ENCODE assay signal across 18 cellular contexts in the genomic region with DNA sequence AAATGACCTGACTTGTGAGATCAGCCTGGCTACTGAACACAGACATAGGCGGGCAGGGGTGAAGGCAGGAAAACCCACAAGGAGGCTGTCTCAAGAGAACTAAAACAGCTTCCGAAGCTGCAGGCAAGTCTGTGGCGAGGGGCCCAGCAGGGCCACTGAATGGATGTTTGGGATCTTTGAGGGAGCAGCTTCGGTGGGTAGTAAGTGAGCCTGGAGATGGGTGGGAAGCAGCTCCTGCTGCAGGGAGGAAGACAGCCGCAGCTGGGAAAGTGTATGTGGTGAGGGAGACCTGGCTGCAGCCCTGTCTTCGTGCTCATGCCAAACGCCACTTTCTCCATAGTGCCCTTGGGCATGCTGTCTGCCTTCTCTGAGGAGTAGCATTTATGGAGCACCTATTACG. TPM values are rescaled to one million over a fixed set of nuclear protein-coding genes. Genes with fewer than 3 reads are reported as not detected.
DNase-seq lines count a peak whose midpoint lies in the region; ATAC-seq, FAIRE-seq and TF ChIP-seq lines count a peak whose summit lies in the region.
"Had no signal": no experiment of that assay in that cellular context is flagged by ENCODE, and none has a peak within 500 bp of the region (broad histone marks: within the 10 kb centered on the region; RNA-seq: fewer than 3 reads in every experiment).

No MANE protein-coding gene starts in this region.

- H3K27me3 Mint-ChIP-seq in activated CD4-positive, alpha-beta T cell treated with anti-CD3 and anti-CD28 coated beads for 36 hours = no peaks in the 10 kb centered on the region

- BruUV-seq in GM12878 (replicated peaks; lab: Mats Ljungman, UMichigan) = no TSS peak

- FAIRE-seq in GM12878 (lab: Jason Lieb, UNC) = no peak
- FAIRE-seq: A204.1, H1 had no signal

- H3K4me1 ChIP-seq in NT2/D1 (ENCODE audit: insufficient read depth, insufficient read length) (peaks cover 18% of the 10 kb centered on the region), GM12878 (ENCODE audit: control insufficient read depth, insufficient read depth, low read length) (peaks cover 4% of the 10 kb centered on the region), neuronal stem cell (ENCODE audit: control insufficient read depth in 2 of 2, insufficient read depth in 1 of 2, low read depth in 1 of 2, low read length in 2 of 2) (peaks cover 14 to 21% of the 10 kb centered on the region in 2 donors), foreskin keratinocyte (peaks cover 8% of the 10 kb centered on the region)

- H3K79me1 ChIP-seq in neuronal stem cell (ENCODE audit: low read depth, low read length) = peaks cover 11% of the 10 kb centered on the region

- no peak overlapping the region for H3K18ac ChIP-seq in neuronal stem cell (ENCODE audit: low read length)

- H2BK15ac ChIP-seq in neuronal stem cell (ENCODE audit: low read length) = no peak overlapping the region

- POLR2A ChIA-PET in activated CD4-positive, alpha-beta T cell treated with anti-CD3 and anti-CD28 coated beads for 36 hours (lab: Charles Lee) = interaction anchor here (1.3 kb wide), 1 partner anchor 325 kb away, joined by 3 read pairs; no protein-coding TSS in a partner anchor
- POLR2A ChIA-PET in GM12878 (lab: Charles Lee) = interaction anchor here (0.5 kb wide), 1 partner anchor 73 kb away, joined by 4 read pairs; no protein-coding TSS in a partner anchor

- TF ChIP-seq CTCF in GM12878 (IDR thresholded peaks at IDR 0.05 in 2 of 3, conservative IDR thresholded peaks at IDR 0.05 in 1 of 3; ENCODE audit: control insufficient read depth in 2 of 3, extremely low read depth in 1 of 3, insufficient read depth in 1 of 3, low read depth in 3 of 3, low read length in 3 of 3) = no peak
- no peak for TF ChIP-seq CTCF in foreskin keratinocyte (conservative IDR thresholded peaks at IDR 0.05)

- H3K4me2 ChIP-seq in GM12878 (ENCODE audit: control insufficient read depth, insufficient read depth) (peak overlapping the region; percentile 39), neuronal stem cell (ENCODE audit: insufficient read depth, low read length, poor library complexity, severe bottlenecking) (no peak overlapping the region)

- H4K20me1 ChIP-seq in GM12878 (ENCODE audit: control insufficient read depth, insufficient read depth) = no peaks in the 10 kb centered on the region

- WGBS in GM12878 (ENCODE audit: insufficient coverage, insufficient replicate concordance, low lambda C conversion rate, missing lambda C conversion rate) = 88% methylated on average over 8 of the region's 8 CpGs
- WGBS in neuronal stem cell (ENCODE audit: extremely low coverage in 2 of 2, insufficient read length in 2 of 2, insufficient replicate concordance in 1 of 2), 2 donors = no CpG with 5 or more reads among the region's 8 CpGs

- CTCF ChIA-PET in activated CD4-positive, alpha-beta T cell treated with anti-CD3 and anti-CD28 coated beads for 36 hours (lab: Charles Lee) = interaction anchor here (0.5 to 2.1 kb wide), 2 partner anchors 14 to 1078 kb away, joined by 5 to 9 read pairs; no protein-coding TSS in a partner anchor
- CTCF ChIA-PET in GM12878 (lab: Yijun Ruan, JAX) = interaction anchor here (3.2 kb wide), 1 partner anchor 14 kb away, joined by 18 read pairs; no protein-coding TSS in a partner anchor

- H3K4me3 Mint-ChIP-seq in activated CD4-positive, alpha-beta T cell treated with anti-CD3 and anti-CD28 coated beads for 36 hours = peak overlapping the region; percentile 83

- H2AFZ ChIP-seq in GM12878 (ENCODE audit: control insufficient read depth, low read depth, low read length) = no peak overlapping the region
- no peak overlapping the region for H2AFZ ChIP-seq in neuronal stem cell (ENCODE audit: low read length)

- DNase-seq in activated CD4-positive, alpha-beta T cell treated with anti-CD3 and anti-CD28 coated beads for 36 hours = no peak
- DNase-seq in activated CD4-positive, alpha-beta T cell treated with anti-CD3 and anti-CD28 coated beads for 4 hours = no peak
- no peak for DNase-seq in NT2/D1 (ENCODE audit: low read depth, low spot score)
- no peak for DNase-seq in GM12878 (ENCODE audit: low read depth, low spot score)
- DNase-seq in neuronal stem cell (ENCODE audit: low spot score) = no peak
- DNase-seq in foreskin keratinocyte = no peak
- DNase-seq in MV-4-11 (lab: John Stamatoyannopoulos, UW) = no peak
- no peak for DNase-seq in activated CD4-positive, CD25-positive, alpha-beta regulatory T cell treated with anti-CD3 and anti-CD28 coated beads, Interleukin-2, amount 50 U/mL, for 72 hours
- DNase-seq: DMS79 treated with DMSO at 0.1 percent for 48 hours, NCI-H69, SIG-M5 had no signal

- H3K27ac ChIP-seq in GM12878 (ENCODE audit: control insufficient read depth, insufficient read depth) (no peak overlapping the region), neuronal stem cell (replicated peaks; ENCODE audit: low read length) (no peak overlapping the region), foreskin keratinocyte (no peak overlapping the region)

- H3K4ac ChIP-seq in neuronal stem cell (ENCODE audit: low read length) = no peak overlapping the region

- no peak overlapping the region for H3K14ac ChIP-seq in neuronal stem cell (ENCODE audit: low read length)

- RAD21 ChIA-PET in GM12878 (lab: Charles Lee; ENCODE audit: unreplicated experiment) = no interaction called here

- H2BK5ac ChIP-seq in neuronal stem cell (ENCODE audit: low read length) = no peak overlapping the region

- peaks cover 70% of the 10 kb centered on the region for H3K36me3 ChIP-seq in NT2/D1 (ENCODE audit: insufficient read depth, insufficient read length, low read length)
- H3K36me3 ChIP-seq in GM12878 (ENCODE audit: control insufficient read depth in 2 of 2, insufficient read depth in 2 of 2, low read length in 1 of 2) = peaks cover 2 to 21% of the 10 kb centered on the region in 2 experiments; a peak in 3 of 4 replicates
- H3K36me3 ChIP-seq in neuronal stem cell (replicated peaks in 1 of 2; ENCODE audit: control insufficient read depth in 2 of 2, insufficient read depth in 2 of 2, low read length in 2 of 2) = peaks cover 25 to 37% of the 10 kb centered on the region in 2 donors

- SMC1A ChIA-PET in GM12878 (lab: Charles Lee; ENCODE audit: uncharacterized antibody, unreplicated experiment) = no interaction called here

- no peak overlapping the region for H2BK120ac ChIP-seq in neuronal stem cell (ENCODE audit: low read depth, low read length)

- no peak for TF ChIP-seq EP300 in GM12878 (IDR thresholded peaks at IDR 0.05; ENCODE audit: borderline replicate concordance in 1 of 2, control insufficient read depth in 1 of 2, low read depth in 2 of 2, low read length in 2 of 2)

- H3K27me3 ChIP-seq in NT2/D1 (ENCODE audit: insufficient read depth, insufficient read length) (no peaks in the 10 kb centered on the region), GM12878 (replicated peaks in 1 of 2; ENCODE audit: control insufficient read depth in 2 of 2, insufficient read depth in 2 of 2, low read length in 1 of 2) (no peaks in the 10 kb centered on the region), neuronal stem cell (ENCODE audit: control insufficient read depth in 3 of 3, insufficient read depth in 3 of 3, low read depth in 1 of 3, low read length in 3 of 3) (no peaks in the 10 kb centered on the region), foreskin keratinocyte (no peaks in the 10 kb centered on the region)

- H3K4me3 ChIP-seq in NT2/D1 (ENCODE audit: insufficient read length, low read depth) = no peak overlapping the region
- H3K4me3 ChIP-seq in GM12878 = peak overlapping the region; percentile 92; the same call in 1 of the 2 replicates
- H3K4me3 ChIP-seq in neuronal stem cell (ENCODE audit: low read length in 2 of 2) = no peak overlapping the region

- TF ChIP-seq RAD21 in GM12878 (IDR thresholded peaks at IDR 0.05; ENCODE audit: insufficient read depth, low read depth, low read length) = no peak

- no peak overlapping the region for H4K91ac ChIP-seq in neuronal stem cell (ENCODE audit: low read depth, low read length, poor library complexity)

- H2BK12ac ChIP-seq in neuronal stem cell (ENCODE audit: low read length) = no peak overlapping the region

- ATAC-seq in activated CD4-positive, alpha-beta T cell treated with anti-CD3 and anti-CD28 coated beads for 36 hours = no peak
- ATAC-seq in GM12878 = no peak
- no peak for ATAC-seq in foreskin keratinocyte
- ATAC-seq: left lobe of liver had no signal

- no peak overlapping the region for H4K8ac ChIP-seq in neuronal stem cell (ENCODE audit: low read depth, low read length)

- H3K9ac ChIP-seq in NT2/D1 (ENCODE audit: insufficient read length, low read depth) (peak overlapping the region; percentile 24), GM12878 (ENCODE audit: control insufficient read depth, insufficient read depth, low read length) (no peak overlapping the region), neuronal stem cell (ENCODE audit: low read depth, low read length, poor library complexity) (peak overlapping the region; percentile 45)

- H3K27ac Mint-ChIP-seq in activated CD4-positive, alpha-beta T cell treated with anti-CD3 and anti-CD28 coated beads for 36 hours = peak overlapping the region; percentile 43

- intact Hi-C loops in activated CD4-positive, alpha-beta T cell treated with anti-CD3 and anti-CD28 coated beads for 36 hours (cut with DNase I, micrococcal nuclease) = no loop called here
- intact Hi-C loops in GM12878 (cut with micrococcal nuclease; ENCODE audit: unreplicated experiment) = loop anchor here (2.0 to 10.0 kb wide), 2 partner anchors 53 to 109 kb away; a partner anchor contains a TSS

- H3K9me3 ChIP-seq in NT2/D1 (ENCODE audit: insufficient read depth, low read length) (no peaks in the 10 kb centered on the region), GM12878 (replicated peaks; ENCODE audit: control insufficient read depth, insufficient read depth, low read length) (no peaks in the 10 kb centered on the region), neuronal stem cell (replicated peaks in 1 of 2; ENCODE audit: control insufficient read depth in 2 of 2, insufficient read depth in 1 of 2, low read depth in 1 of 2, low read length in 2 of 2) (no peaks in the 10 kb centered on the region)

- no peak for TF ChIP-seq POLR2A in GM12878 (IDR thresholded peaks at IDR 0.05; ENCODE audit: low read depth, low read length)

- no peak overlapping the region for H3K23ac ChIP-seq in neuronal stem cell (ENCODE audit: low read depth, low read length, poor library complexity)

- H3K4me1 Mint-ChIP-seq in activated CD4-positive, alpha-beta T cell treated with anti-CD3 and anti-CD28 coated beads for 36 hours = peaks cover 35% of the 10 kb centered on the region

- H3K79me2 ChIP-seq in GM12878 (ENCODE audit: control insufficient read depth, insufficient read depth, low read length) = peaks cover 48% of the 10 kb centered on the region

- peaks cover 40% of the 10 kb centered on the region for H3K36me3 Mint-ChIP-seq in activated CD4-positive, alpha-beta T cell treated with anti-CD3 and anti-CD28 coated beads for 36 hours (ENCODE audit: low read depth)

- no peak overlapping the region for H2AK5ac ChIP-seq in neuronal stem cell (ENCODE audit: low read depth, low read length)

- in situ Hi-C loops in GM12878 (cut with MboI) = no loop called here

- H3K9me3 Mint-ChIP-seq in activated CD4-positive, alpha-beta T cell treated with anti-CD3 and anti-CD28 coated beads for 36 hours (ENCODE audit: low read depth) = no peaks in the 10 kb centered on the region

RNA-seq across cellular contexts. Expression of a gene that starts 3.4 kb away (rescaled TPM):
- 10 to 100 TPM; 52.1 to 75.1 TPM for total RNA-seq in activated CD4-positive, alpha-beta T cell treated with anti-CD3 and anti-CD28 coated beads for 36 hours
- 8.3 and 10.3 TPM in 2 replicates for total RNA-seq in GM12878 (2013; cell fraction: nucleolus; rRNA removed)
- total RNA-seq in GM12878 (2014; rRNA removed) (26.5 and 39.7 TPM in 2 replicates), GM12878 (2014; rRNA removed; fragmentation: Illumina TruSeq; extraction: Trizol) (6.6 and 7.2 TPM in 2 replicates), GM12878 (2021) (51.1 and 58.2 TPM in 2 replicates), foreskin keratinocyte (28.4 and 42.4 TPM in 2 replicates)
- 7.8 TPM for polyA plus RNA-seq in GM12878 (2011; ENCODE audit: low read depth)
- polyA plus RNA-seq in GM12878 (2011; rRNA removed) (7.7 and 22.3 TPM in 2 replicates), GM12878 (2014; fragmentation: Illumina TruSeq; extraction: Trizol) (24.7 and 37.7 TPM in 2 replicates), GM12878 (2014; fragmentation: Nextera tagmentation; extraction: Ambion mirVana) (1 to 10 TPM; 2.0 to 4.4 TPM), GM12878 (2014; rRNA removed) (44.4 and 49.6 TPM in 2 replicates), GM12878 (2016; fragmentation: Nextera tagmentation; extraction: Ambion mirVana) (10 to 100 TPM; 78.6 to 87.2 TPM), foreskin keratinocyte (63.5 and 82.0 TPM in 2 replicates)
- 14.2 and 15.3 TPM in 2 replicates for polyA plus RNA-seq in GM12878 (2011; cell fraction: cytosol; rRNA removed)
- 302 and 461 TPM in 2 replicates for polyA plus RNA-seq in GM12878 (2011; cell fraction: nucleus; rRNA removed)
- polyA plus RNA-seq in GM12878 (2012) = 15.2 and 27.8 TPM in 2 replicates
- 9.4 and 12.7 TPM in 2 replicates for polyA minus RNA-seq in GM12878 (2011; rRNA and poly(A)+ RNA removed)
- polyA minus RNA-seq in GM12878 (2011; cell fraction: cytosol; rRNA and poly(A)+ RNA removed) = 4.0 and 5.6 TPM in 2 replicates
- polyA minus RNA-seq in GM12878 (2011; cell fraction: nucleus; rRNA and poly(A)+ RNA removed) = 23.7 and 51.4 TPM in 2 replicates
- polyA plus RNA-seq in neuronal stem cell (2013, experiment 1 of 2) = 22.5 TPM
- polyA plus RNA-seq in neuronal stem cell (2013, experiment 2 of 2) = 21.0 TPM

RNA-seq across cellular contexts. Expression of a gene that starts 10.4 kb away (rescaled TPM):
- under 1 TPM; 0.11 to 0.18 TPM for total RNA-seq in activated CD4-positive, alpha-beta T cell treated with anti-CD3 and anti-CD28 coated beads for 36 hours
- total RNA-seq in GM12878 (2013; cell fraction: nucleolus; rRNA removed) = 0.20 and 0.29 TPM in 2 replicates
- total RNA-seq in GM12878 (2014; rRNA removed) = not detected in 2 replicates
- not detected in 2 replicates for total RNA-seq in GM12878 (2014; rRNA removed; fragmentation: Illumina TruSeq; extraction: Trizol)
- total RNA-seq in GM12878 (2021) = 0.13 TPM in 1 of 2 replicates, not detected in the other
- polyA plus RNA-seq in GM12878 (2011; ENCODE audit: low read depth) = not detected
- polyA plus RNA-seq in GM12878 (2011; rRNA removed) = not detected in 2 replicates
- 0.03 TPM in 1 of 2 replicates, not detected in the other for polyA plus RNA-seq in GM12878 (2011; cell fraction: cytosol; rRNA removed)
- 0.12 and 0.13 TPM in 2 replicates for polyA plus RNA-seq in GM12878 (2011; cell fraction: nucleus; rRNA removed)
- 0.08 TPM in 1 of 2 replicates, not detected in the other for polyA plus RNA-seq in GM12878 (2012)
- 0.01 TPM in 1 of 2 replicates, not detected in the other for polyA plus RNA-seq in GM12878 (2014; fragmentation: Illumina TruSeq; extraction: Trizol)
- not detected for polyA plus RNA-seq in GM12878 (2014; fragmentation: Nextera tagmentation; extraction: Ambion mirVana)
- polyA plus RNA-seq in GM12878 (2014; rRNA removed) = 0.03 TPM in 1 of 2 replicates, not detected in the other
- polyA plus RNA-seq in GM12878 (2016; fragmentation: Nextera tagmentation; extraction: Ambion mirVana) = under 1 TPM; 0.17 to 0.28 TPM
- not detected in 2 replicates for polyA minus RNA-seq in GM12878 (2011; rRNA and poly(A)+ RNA removed)
- polyA minus RNA-seq in GM12878 (2011; cell fraction: cytosol; rRNA and poly(A)+ RNA removed) = not detected in 2 replicates
- not detected in 2 replicates for polyA minus RNA-seq in GM12878 (2011; cell fraction: nucleus; rRNA and poly(A)+ RNA removed)
- 0.13 TPM for polyA plus RNA-seq in neuronal stem cell (2013, experiment 1 of 2)
- polyA plus RNA-seq in neuronal stem cell (2013, experiment 2 of 2) = 0.11 TPM
- total RNA-seq in foreskin keratinocyte = not detected in 2 replicates
- 0.02 and 0.03 TPM in 2 replicates for polyA plus RNA-seq in foreskin keratinocyte
- total RNA-seq: glomerular endothelial cell, H1 had no signal

RNA-seq across cellular contexts. Expression of a gene that starts 22.0 kb away (rescaled TPM):
- total RNA-seq in activated CD4-positive, alpha-beta T cell treated with anti-CD3 and anti-CD28 coated beads for 36 hours = not detected
- total RNA-seq in GM12878 (2013; cell fraction: nucleolus; rRNA removed) = not detected in 2 replicates
- total RNA-seq in GM12878 (2014; rRNA removed) (not detected in 2 replicates), GM12878 (2014; rRNA removed; fragmentation: Illumina TruSeq; extraction: Trizol) (not detected in 2 replicates), GM12878 (2021) (not detected in 2 replicates), foreskin keratinocyte (not detected in 2 replicates)
- polyA plus RNA-seq in GM12878 (2011; ENCODE audit: low read depth) = not detected
- polyA plus RNA-seq in GM12878 (2011; rRNA removed) (not detected in 2 replicates), GM12878 (2014; fragmentation: Illumina TruSeq; extraction: Trizol) (not detected in 2 replicates), GM12878 (2014; fragmentation: Nextera tagmentation; extraction: Ambion mirVana) (not detected), GM12878 (2014; rRNA removed) (not detected in 2 replicates), GM12878 (2016; fragmentation: Nextera tagmentation; extraction: Ambion mirVana) (not detected), foreskin keratinocyte (not detected in 2 replicates)
- not detected in 2 replicates for polyA plus RNA-seq in GM12878 (2011; cell fraction: cytosol; rRNA removed)
- polyA plus RNA-seq in GM12878 (2011; cell fraction: nucleus; rRNA removed) = not detected in 2 replicates
- polyA plus RNA-seq in GM12878 (2012) = not detected in 2 replicates
- not detected in 2 replicates for polyA minus RNA-seq in GM12878 (2011; rRNA and poly(A)+ RNA removed)
- not detected in 2 replicates for polyA minus RNA-seq in GM12878 (2011; cell fraction: cytosol; rRNA and poly(A)+ RNA removed)
- polyA minus RNA-seq in GM12878 (2011; cell fraction: nucleus; rRNA and poly(A)+ RNA removed) = not detected in 2 replicates
- not detected for polyA plus RNA-seq in neuronal stem cell (2013, experiment 1 of 2)
- not detected for polyA plus RNA-seq in neuronal stem cell (2013, experiment 2 of 2)
- total RNA-seq: glomerular endothelial cell, H1, HT-29, left lobe of liver, osteocyte, urinary bladder had no signal
- polyA plus RNA-seq: H1 had no signal
